7 cellular contexts compared by ENCODE assay signal in the genomic region with DNA sequence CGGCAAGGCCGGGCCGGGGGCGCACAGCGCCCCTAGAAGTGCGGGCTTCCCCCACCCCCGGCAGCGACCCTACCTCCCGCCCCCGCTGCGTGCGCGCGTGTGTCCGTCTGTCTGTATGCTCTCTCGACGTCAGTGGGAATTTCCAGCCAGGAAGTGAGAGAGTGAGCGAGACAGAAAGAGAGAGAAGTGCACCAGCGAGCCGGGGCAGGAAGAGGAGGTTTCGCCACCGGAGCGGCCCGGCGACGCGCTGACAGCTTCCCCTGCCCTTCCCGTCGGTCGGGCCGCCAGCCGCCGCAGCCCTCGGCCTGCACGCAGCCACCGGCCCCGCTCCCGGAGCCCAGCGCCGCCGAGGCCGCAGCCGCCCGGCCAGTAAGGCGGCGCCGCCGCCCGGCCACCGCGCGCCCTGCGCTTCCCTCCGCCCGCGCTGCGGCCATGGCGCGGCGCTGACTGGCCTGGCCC. TPM values are rescaled to one million over a fixed set of nuclear protein-coding genes. Genes with fewer than 3 reads are reported as not detected.
A peak's percentile ranks its signal among the peaks of the same experiment; 100 is the strongest.
DNase-seq lines count a peak whose midpoint lies in the region; ATAC-seq and TF ChIP-seq lines count a peak whose summit lies in the region.

A gene with protein sequence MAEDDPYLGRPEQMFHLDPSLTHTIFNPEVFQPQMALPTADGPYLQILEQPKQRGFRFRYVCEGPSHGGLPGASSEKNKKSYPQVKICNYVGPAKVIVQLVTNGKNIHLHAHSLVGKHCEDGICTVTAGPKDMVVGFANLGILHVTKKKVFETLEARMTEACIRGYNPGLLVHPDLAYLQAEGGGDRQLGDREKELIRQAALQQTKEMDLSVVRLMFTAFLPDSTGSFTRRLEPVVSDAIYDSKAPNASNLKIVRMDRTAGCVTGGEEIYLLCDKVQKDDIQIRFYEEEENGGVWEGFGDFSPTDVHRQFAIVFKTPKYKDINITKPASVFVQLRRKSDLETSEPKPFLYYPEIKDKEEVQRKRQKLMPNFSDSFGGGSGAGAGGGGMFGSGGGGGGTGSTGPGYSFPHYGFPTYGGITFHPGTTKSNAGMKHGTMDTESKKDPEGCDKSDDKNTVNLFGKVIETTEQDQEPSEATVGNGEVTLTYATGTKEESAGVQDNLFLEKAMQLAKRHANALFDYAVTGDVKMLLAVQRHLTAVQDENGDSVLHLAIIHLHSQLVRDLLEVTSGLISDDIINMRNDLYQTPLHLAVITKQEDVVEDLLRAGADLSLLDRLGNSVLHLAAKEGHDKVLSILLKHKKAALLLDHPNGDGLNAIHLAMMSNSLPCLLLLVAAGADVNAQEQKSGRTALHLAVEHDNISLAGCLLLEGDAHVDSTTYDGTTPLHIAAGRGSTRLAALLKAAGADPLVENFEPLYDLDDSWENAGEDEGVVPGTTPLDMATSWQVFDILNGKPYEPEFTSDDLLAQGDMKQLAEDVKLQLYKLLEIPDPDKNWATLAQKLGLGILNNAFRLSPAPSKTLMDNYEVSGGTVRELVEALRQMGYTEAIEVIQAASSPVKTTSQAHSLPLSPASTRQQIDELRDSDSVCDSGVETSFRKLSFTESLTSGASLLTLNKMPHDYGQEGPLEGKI (plus strand): TSS at position 184 of the 459 bp plus-strand sequence. CDS start 24,160 bp downstream, outside the sequence.

- 0 out of 2 replicates have a peak, but pooled peaks cover 4% of the 10 kb centered on the region for H3K36me3 Mint-ChIP-seq in HFFc6 (ENCODE audit: low read depth)
- H3K36me3 Mint-ChIP-seq in activated CD4-positive, alpha-beta T cell treated with anti-CD3 and anti-CD28 coated beads for 36 hours (ENCODE audit: low read depth), result peaks cover 26% of the 10 kb centered on the region

- H3K4me3 ChIP-seq in choroid plexus epithelial cell (ENCODE audit: low read depth, low read length) (peak within 1 kb of the TSS; percentile 75), left lung (peak within 1 kb of the TSS; percentile 70 to 83)

- POLR2A ChIA-PET in activated CD4-positive, alpha-beta T cell treated with anti-CD3 and anti-CD28 coated beads for 36 hours (lab: Charles Lee), result interaction anchor here (1.0 kb wide), 1 partner anchor 86 kb away, joined by 3 read pairs; no protein-coding TSS in a partner anchor

- H3K36me3 ChIP-seq in left lung, result no peaks in the 10 kb centered on the region

- ATAC-seq in GM18498 (IDR thresholded peaks at IDR 0.05; ENCODE audit: unreplicated experiment), result peak; percentile 68
- peak; percentile 72 for ATAC-seq in activated CD4-positive, alpha-beta T cell treated with anti-CD3 and anti-CD28 coated beads for 36 hours
- peak; percentile 41 for ATAC-seq in left lung

- no peaks in the 10 kb centered on the region for H3K27me3 ChIP-seq in left lung

- H3K27me3 Mint-ChIP-seq in HFFc6 (ENCODE audit: insufficient read depth), result peaks cover 4% of the 10 kb centered on the region; the same call in 1 of the 2 replicates
- H3K27me3 Mint-ChIP-seq in activated CD4-positive, alpha-beta T cell treated with anti-CD3 and anti-CD28 coated beads for 36 hours, result no peaks in the 10 kb centered on the region

- H3K4me3 Mint-ChIP-seq in HFFc6, result peak within 1 kb of the TSS; percentile 92
- peak within 1 kb of the TSS; percentile 97 for H3K4me3 Mint-ChIP-seq in activated CD4-positive, alpha-beta T cell treated with anti-CD3 and anti-CD28 coated beads for 36 hours

- DNase-seq in HFFc6 (peak; percentile 63), NAMALWA (ENCODE audit: low spot score) (peak; percentile 79), choroid plexus epithelial cell (ENCODE audit: low read depth) (peak; percentile 87), left lung (peak; percentile 79 to 94)
- DNase-seq in activated CD4-positive, alpha-beta T cell treated with anti-CD3 and anti-CD28 coated beads for 36 hours, result peak; percentile 88
- DNase-seq in stimulated activated CD4-positive, alpha-beta T cell treated with anti-CD3 and anti-CD28 coated beads, Interleukin-4, amount 100 ng/mL, for 1 hour, result peak; percentile 85

- peaks cover 19 to 43% of the 10 kb centered on the region in 2 donors for H3K4me1 ChIP-seq in left lung

- TF ChIP-seq CTCF in HFFc6 (IDR thresholded peaks at IDR 0.05) (no peak), choroid plexus epithelial cell (conservative IDR thresholded peaks at IDR 0.05; ENCODE audit: low read depth, low read length) (no peak), left lung (IDR thresholded peaks at IDR 0.05) (no peak)

- CTCF ChIA-PET in activated CD4-positive, alpha-beta T cell treated with anti-CD3 and anti-CD28 coated beads for 36 hours (lab: Charles Lee), result interaction anchor here (0.8 to 1.4 kb wide), 5 partner anchors 15 to 88 kb away, joined by 3 to 5 read pairs (median 4); no protein-coding TSS in a partner anchor

- peaks cover 56% of the 10 kb centered on the region for H3K4me1 Mint-ChIP-seq in HFFc6 (ENCODE audit: low read depth)
- H3K4me1 Mint-ChIP-seq in activated CD4-positive, alpha-beta T cell treated with anti-CD3 and anti-CD28 coated beads for 36 hours, result peaks cover 27% of the 10 kb centered on the region

- H3K9me3 ChIP-seq in left lung, result no peaks in the 10 kb centered on the region

- intact Hi-C loops in activated CD4-positive, alpha-beta T cell treated with anti-CD3 and anti-CD28 coated beads for 36 hours (cut with DNase I, micrococcal nuclease), result loop anchor here (1.0 to 5.0 kb wide), 9 partner anchors 36 to 1154 kb away; a partner anchor contains a TSS
- intact Hi-C loops in left lung (cut with DNase I), result no loop called here

- H3K27ac ChIP-seq in left lung, result peak within 1 kb of the TSS; percentile 98 to 99

- H3K9me3 Mint-ChIP-seq in HFFc6, result no peaks in the 10 kb centered on the region
- peaks cover 4% of the 10 kb centered on the region for H3K9me3 Mint-ChIP-seq in activated CD4-positive, alpha-beta T cell treated with anti-CD3 and anti-CD28 coated beads for 36 hours (ENCODE audit: low read depth)

- peak within 1 kb of the TSS; percentile 96 for H3K27ac Mint-ChIP-seq in HFFc6
- H3K27ac Mint-ChIP-seq in activated CD4-positive, alpha-beta T cell treated with anti-CD3 and anti-CD28 coated beads for 36 hours, result peak within 1 kb of the TSS; percentile 96

RNA-seq across cellular contexts. Expression of the gene that starts here (rescaled TPM):
- total RNA-seq in HFFc6 (2021; fragmentation: NEBNext Ultra II Directional; extraction: Animal tissue kit (Norgen Biotek cat#: 25700)), result 10 to 100 TPM; 21.7 to 31.3 (median 27.5) TPM
- total RNA-seq in activated CD4-positive, alpha-beta T cell treated with anti-CD3 and anti-CD28 coated beads for 36 hours, result 100 to 1,000 TPM; 167 to 174 TPM
- total RNA-seq in left lung, result 10 to 100 TPM; 39.8 to 57.6 TPM

Comparison
In these comparisons a context has a peak if more than half of its experiments do, and no peak if none do; other contexts are left out.
1. Peak in every context shown above with its lines: DNase-seq, ATAC-seq, H3K4me3 ChIP-seq and H3K27ac ChIP-seq.
2. intact Hi-C loops: an anchor here in activated CD4-positive, alpha-beta T cell treated with anti-CD3 and anti-CD28 coated beads for 36 hours (1.0 to 5.0 kb wide); none called in left lung.